9 cellular contexts compared by ENCODE assay signal in genomic region chrX:105116541-105116940, GRCh38.
"Had no signal": no experiment of that assay in that cellular context is flagged by ENCODE, and none has a peak within 500 bp of the region (broad histone marks: within the 10 kb centered on the region; RNA-seq: fewer than 3 reads in every experiment).

No MANE protein-coding gene starts in this region.

- ATAC-seq: HCT116, K562 had no signal

- H3K9me3 ChIP-seq: HAP-1 had no signal

- H3K4me1 ChIP-seq: HAP-1 had no signal

- H3K27ac ChIP-seq: GM23248 had no signal

- H3K4me3 ChIP-seq: GM23248, HAP-1, K562 had no signal

- H3K9ac ChIP-seq: GM23248 had no signal

- H3K4me3 Mint-ChIP-seq: HFFc6 had no signal

- FAIRE-seq: HTR-8/SVneo, K562 had no signal

- H3K27ac Mint-ChIP-seq: HFFc6 had no signal

- H3K36me3 ChIP-seq: HAP-1 had no signal

- DNase-seq: GM23248, GOT3, H7, HFFc6, IMR-90 had no signal
